In the genomic region with DNA sequence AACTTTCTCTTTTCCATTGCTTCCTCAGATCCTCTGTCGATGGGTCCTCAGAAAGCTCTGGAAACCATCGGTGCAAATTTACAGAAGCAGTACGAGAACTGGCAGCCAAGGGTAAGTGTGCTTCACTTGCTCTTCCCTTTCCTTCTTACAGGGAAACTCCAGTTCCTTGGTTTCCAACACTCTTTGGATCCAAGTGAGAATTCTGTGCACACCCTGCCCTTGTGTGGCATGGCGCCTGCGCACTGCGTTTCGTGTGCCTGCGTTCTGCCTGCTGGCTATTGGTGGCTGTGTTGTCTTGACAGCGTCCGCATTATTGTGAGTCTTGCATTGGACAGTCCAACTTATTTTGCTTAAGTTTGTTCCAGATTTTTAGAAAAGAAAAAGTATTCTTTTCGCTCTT, we compare ENCODE assay signal across 22 cellular contexts.
A peak's percentile ranks its signal among the peaks of the same experiment; 100 is the strongest.
DNase-seq lines count a peak whose midpoint lies in the region; ATAC-seq, FAIRE-seq and TF ChIP-seq lines count a peak whose summit lies in the region.
"Had no signal": no experiment of that assay in that cellular context is flagged by ENCODE, and none has a peak within 500 bp of the region (broad histone marks: within the 10 kb centered on the region; RNA-seq: fewer than 3 reads in every experiment).

No MANE protein-coding gene starts in this region.

- peaks cover 38% of the 10 kb centered on the region for H3K79me2 ChIP-seq in HepG2 (ENCODE audit: insufficient read depth, low read length)

- DNase-seq in activated CD4-positive, alpha-beta T cell treated with anti-CD3 and anti-CD28 coated beads, Interleukin-2, amount 10 ng/mL, durations not matched to agents 24 days and 14 days: peak; percentile 62
- no peak for DNase-seq in activated CD4-positive, alpha-beta T cell treated with anti-CD3 and anti-CD28 coated beads, Interleukin-2, amount 50 U/mL, for 4 hours
- DNase-seq in HepG2 (ENCODE audit: low spot score) (no peak), right lobe of liver (no peak), WTC11 (ENCODE audit: low spot score) (no peak), NCI-H1092 (lab: John Stamatoyannopoulos, UW) (no peak), frontal cortex (ENCODE audit: low spot score in 2 of 2) (no peak)
- DNase-seq: COR-L47, DMS79 treated with DMSO at 0.1 percent for 48 hours, Kasumi-1, NCI-H1417 treated with DMSO at 0.1 percent for 48 hours, NCI-H187 treated with DMSO at 0.1 percent for 48 hours, NCI-H2107, NCI-H446 treated with DMSO at 0.1 percent for 48 hours, NCI-H526 treated with DMSO at 0.1 percent for 48 hours, OCI-M1, SJCRH30 had no signal

- no peak for TF ChIP-seq CTCF in HepG2 (CRISPR knock-in tag; IDR thresholded peaks at IDR 0.05)
- no peak for TF ChIP-seq CTCF in right lobe of liver (IDR thresholded peaks at IDR 0.05)
- no peak for TF ChIP-seq CTCF in WTC11 (IDR thresholded peaks at IDR 0.05)

- H3K27me3 Mint-ChIP-seq in activated CD4-positive, alpha-beta T cell treated with anti-CD3 and anti-CD28 coated beads, Interleukin-2, amount 10 ng/mL, durations not matched to agents 24 days and 14 days: no peaks in the 10 kb centered on the region
- no peaks in the 10 kb centered on the region for H3K27me3 Mint-ChIP-seq in WTC11 (ENCODE audit: low read depth)
- H3K27me3 Mint-ChIP-seq: B cell had no signal

- TF ChIP-seq EP300 in HepG2 (IDR thresholded peaks at IDR 0.05; ENCODE audit: low read depth in 2 of 2, low read length in 2 of 2) (no peak), HepG2 (CRISPR knock-in tag; IDR thresholded peaks at IDR 0.05; ENCODE audit: borderline replicate concordance) (no peak)

- peak overlapping the region; percentile 66 for H3K4me3 Mint-ChIP-seq in activated CD4-positive, alpha-beta T cell treated with anti-CD3 and anti-CD28 coated beads, Interleukin-2, amount 10 ng/mL, durations not matched to agents 24 days and 14 days
- no peak overlapping the region for H3K4me3 Mint-ChIP-seq in WTC11
- H3K4me3 Mint-ChIP-seq: B cell, CD14-positive monocyte had no signal

- H3K9me3 Mint-ChIP-seq in activated CD4-positive, alpha-beta T cell treated with anti-CD3 and anti-CD28 coated beads, Interleukin-2, amount 10 ng/mL, durations not matched to agents 24 days and 14 days: no peaks in the 10 kb centered on the region
- no peaks in the 10 kb centered on the region for H3K9me3 Mint-ChIP-seq in WTC11

- POLR2A ChIA-PET in HepG2 (lab: Yijun Ruan, JAX) (no interaction called here), WTC11 (lab: Charles Lee) (no interaction called here)

- peak overlapping the region; percentile 67 for H3K27ac Mint-ChIP-seq in activated CD4-positive, alpha-beta T cell treated with anti-CD3 and anti-CD28 coated beads, Interleukin-2, amount 10 ng/mL, durations not matched to agents 24 days and 14 days
- H3K27ac Mint-ChIP-seq in WTC11: no peak overlapping the region
- H3K27ac Mint-ChIP-seq: B cell, CD14-positive monocyte had no signal

- H3K4me1 ChIP-seq in HepG2 (ENCODE audit: insufficient read depth, low read length) (peaks cover 8% of the 10 kb centered on the region; the same call in 1 of the 2 replicates), right lobe of liver (no peaks in the 10 kb centered on the region)
- H3K4me1 ChIP-seq: SJCRH30 had no signal

- H3K36me3 Mint-ChIP-seq in activated CD4-positive, alpha-beta T cell treated with anti-CD3 and anti-CD28 coated beads, Interleukin-2, amount 10 ng/mL, durations not matched to agents 24 days and 14 days (ENCODE audit: low read depth): peaks cover 27% of the 10 kb centered on the region
- H3K36me3 Mint-ChIP-seq in WTC11: no peaks in the 10 kb centered on the region

- TF ChIP-seq RAD21 in HepG2 (CRISPR knock-in tag; IDR thresholded peaks at IDR 0.05): no peak

- peaks cover 14 to 42% of the 10 kb centered on the region in 2 experiments for H3K36me3 ChIP-seq in HepG2 (replicated peaks in 1 of 2; ENCODE audit: control insufficient read depth in 1 of 2, insufficient read depth in 2 of 2, low read length in 2 of 2)
- no peaks in the 10 kb centered on the region for H3K36me3 ChIP-seq in right lobe of liver

- 97% methylated on average over 11 of the region's 11 CpGs for WGBS in HepG2 (ENCODE audit: low lambda C conversion rate)
- WGBS in right lobe of liver (ENCODE audit: insufficient coverage, low coverage, low lambda C conversion rate, missing lambda C conversion rate): 97% methylated on average over 11 of the region's 11 CpGs

- TF ChIP-seq POLR2A in HepG2 (IDR thresholded peaks at IDR 0.05; ENCODE audit: insufficient read depth in 1 of 2, low read depth in 2 of 2, low read length in 2 of 2): no peak
- no peak for TF ChIP-seq POLR2A in right lobe of liver (IDR thresholded peaks at IDR 0.05)

- H2AFZ ChIP-seq in HepG2 (ENCODE audit: low read length): no peak overlapping the region

- in situ Hi-C loops in HepG2 (cut with HindIII; ENCODE audit: extremely low pct_ligation_motif_present, low pct_unique_long_range_greater_than_20kb): no loop called here

- ATAC-seq in HepG2 (no peak), right lobe of liver (no peak), WTC11 (no peak)
- ATAC-seq: GM12878 had no signal

- no peak overlapping the region for H3K9ac ChIP-seq in HepG2 (ENCODE audit: insufficient read depth, low read depth, low read length)

- peaks cover 48% of the 10 kb centered on the region for H3K4me1 Mint-ChIP-seq in activated CD4-positive, alpha-beta T cell treated with anti-CD3 and anti-CD28 coated beads, Interleukin-2, amount 10 ng/mL, durations not matched to agents 24 days and 14 days
- peaks cover 27% of the 10 kb centered on the region for H3K4me1 Mint-ChIP-seq in WTC11
- H3K4me1 Mint-ChIP-seq: CD14-positive monocyte had no signal

- no TSS peak for BruUV-seq in HepG2 (replicated peaks; lab: Mats Ljungman, UMichigan)

- H3K9me3 ChIP-seq in HepG2 (ENCODE audit: low read length): no peaks in the 10 kb centered on the region
- no peaks in the 10 kb centered on the region for H3K9me3 ChIP-seq in right lobe of liver

- H3K4me2 ChIP-seq in HepG2 (ENCODE audit: low read depth, low read length): no peak overlapping the region

- CTCF ChIA-PET in HepG2 (lab: Yijun Ruan, JAX; ENCODE audit: low intra/inter-chr PET ratio, low total read pairs) (no interaction called here), WTC11 (lab: Charles Lee) (no interaction called here)

- H3K4me3 ChIP-seq in HepG2 (replicated peaks in 1 of 3; ENCODE audit: insufficient read depth in 1 of 3, low read depth in 2 of 3, low read length in 3 of 3) (no peak overlapping the region), right lobe of liver (no peak overlapping the region)
- H3K4me3 ChIP-seq: GM12878, SJCRH30 had no signal

- FAIRE-seq in HepG2 (lab: Jason Lieb, UNC) (no peak), frontal cortex (lab: Jason Lieb, UNC) (no peak)
- FAIRE-seq: A204.1, GM12878, RCC 7860 had no signal

- intact Hi-C loops in activated CD4-positive, alpha-beta T cell treated with anti-CD3 and anti-CD28 coated beads, Interleukin-2, amount 10 ng/mL, durations not matched to agents 24 days and 14 days (cut with micrococcal nuclease): no loop called here
- intact Hi-C loops in HepG2 (cut with micrococcal nuclease; ENCODE audit: unreplicated experiment): no loop called here
- intact Hi-C loops in right lobe of liver (cut with DNase I): no loop called here

- H3K27me3 ChIP-seq in HepG2 (ENCODE audit: control insufficient read depth in 1 of 2, insufficient read depth in 2 of 2, low read length in 2 of 2): no peaks in the 10 kb centered on the region
- H3K27me3 ChIP-seq in right lobe of liver: no peaks in the 10 kb centered on the region
- H3K27me3 ChIP-seq: SJCRH30 had no signal

- peaks cover 2% of the 10 kb centered on the region; the same call in 1 of the 2 replicates for H4K20me1 ChIP-seq in HepG2 (ENCODE audit: insufficient read depth, low read length)

- no peak overlapping the region for H3K27ac ChIP-seq in HepG2 (ENCODE audit: extremely low read length, insufficient read depth, low read length)
- H3K27ac ChIP-seq in right lobe of liver: no peak overlapping the region
- H3K27ac ChIP-seq: SJCRH30 had no signal

TF ChIP-seq in WTC11, 78 proteins besides CTCF, POLR2A, EP300 and RAD21:
- TF ChIP-seq, protein P1, sequence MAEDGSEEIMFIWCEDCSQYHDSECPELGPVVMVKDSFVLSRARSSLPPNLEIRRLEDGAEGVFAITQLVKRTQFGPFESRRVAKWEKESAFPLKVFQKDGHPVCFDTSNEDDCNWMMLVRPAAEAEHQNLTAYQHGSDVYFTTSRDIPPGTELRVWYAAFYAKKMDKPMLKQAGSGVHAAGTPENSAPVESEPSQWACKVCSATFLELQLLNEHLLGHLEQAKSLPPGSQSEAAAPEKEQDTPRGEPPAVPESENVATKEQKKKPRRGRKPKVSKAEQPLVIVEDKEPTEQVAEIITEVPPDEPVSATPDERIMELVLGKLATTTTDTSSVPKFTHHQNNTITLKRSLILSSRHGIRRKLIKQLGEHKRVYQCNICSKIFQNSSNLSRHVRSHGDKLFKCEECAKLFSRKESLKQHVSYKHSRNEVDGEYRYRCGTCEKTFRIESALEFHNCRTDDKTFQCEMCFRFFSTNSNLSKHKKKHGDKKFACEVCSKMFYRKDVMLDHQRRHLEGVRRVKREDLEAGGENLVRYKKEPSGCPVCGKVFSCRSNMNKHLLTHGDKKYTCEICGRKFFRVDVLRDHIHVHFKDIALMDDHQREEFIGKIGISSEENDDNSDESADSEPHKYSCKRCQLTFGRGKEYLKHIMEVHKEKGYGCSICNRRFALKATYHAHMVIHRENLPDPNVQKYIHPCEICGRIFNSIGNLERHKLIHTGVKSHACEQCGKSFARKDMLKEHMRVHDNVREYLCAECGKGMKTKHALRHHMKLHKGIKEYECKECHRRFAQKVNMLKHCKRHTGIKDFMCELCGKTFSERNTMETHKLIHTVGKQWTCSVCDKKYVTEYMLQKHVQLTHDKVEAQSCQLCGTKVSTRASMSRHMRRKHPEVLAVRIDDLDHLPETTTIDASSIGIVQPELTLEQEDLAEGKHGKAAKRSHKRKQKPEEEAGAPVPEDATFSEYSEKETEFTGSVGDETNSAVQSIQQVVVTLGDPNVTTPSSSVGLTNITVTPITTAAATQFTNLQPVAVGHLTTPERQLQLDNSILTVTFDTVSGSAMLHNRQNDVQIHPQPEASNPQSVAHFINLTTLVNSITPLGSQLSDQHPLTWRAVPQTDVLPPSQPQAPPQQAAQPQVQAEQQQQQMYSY (CRISPR knock-in tag; IDR thresholded peaks at IDR 0.05): peak; percentile 83
- TF ChIP-seq, protein P2, sequence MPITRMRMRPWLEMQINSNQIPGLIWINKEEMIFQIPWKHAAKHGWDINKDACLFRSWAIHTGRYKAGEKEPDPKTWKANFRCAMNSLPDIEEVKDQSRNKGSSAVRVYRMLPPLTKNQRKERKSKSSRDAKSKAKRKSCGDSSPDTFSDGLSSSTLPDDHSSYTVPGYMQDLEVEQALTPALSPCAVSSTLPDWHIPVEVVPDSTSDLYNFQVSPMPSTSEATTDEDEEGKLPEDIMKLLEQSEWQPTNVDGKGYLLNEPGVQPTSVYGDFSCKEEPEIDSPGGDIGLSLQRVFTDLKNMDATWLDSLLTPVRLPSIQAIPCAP (CRISPR knock-in tag; IDR thresholded peaks at IDR 0.05): no peak
